ENCODE assay signal across 15 cellular contexts in the genomic region with DNA sequence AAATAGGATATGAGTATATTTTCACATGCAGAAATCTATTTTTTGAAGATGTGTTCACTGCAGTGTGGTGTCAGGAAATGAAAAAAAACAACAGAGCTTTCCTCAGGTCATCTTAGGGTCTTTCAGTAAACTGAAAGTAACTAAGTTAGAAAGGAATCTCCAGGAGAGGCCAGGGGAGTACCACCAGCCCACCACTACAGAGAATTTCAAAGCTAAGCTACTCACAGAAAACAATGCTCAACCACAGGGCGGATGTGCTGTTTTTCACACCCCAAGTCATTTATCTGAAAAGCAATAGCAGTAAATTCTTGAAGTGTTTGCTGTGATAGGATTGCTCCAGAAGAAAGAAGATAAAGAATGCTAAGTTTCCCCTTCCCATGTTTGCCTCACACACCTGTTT.
A peak's percentile ranks its signal among the peaks of the same experiment; 100 is the strongest.
DNase-seq lines count a peak whose midpoint lies in the region; FAIRE-seq and TF ChIP-seq lines count a peak whose summit lies in the region.
"Had no signal": no experiment of that assay in that cellular context is flagged by ENCODE, and none has a peak within 500 bp of the region (broad histone marks: within the 10 kb centered on the region; RNA-seq: fewer than 3 reads in every experiment).

No MANE protein-coding gene starts in this region.

- H3K23ac ChIP-seq in H1 (ENCODE audit: insufficient read length) = no peak overlapping the region

- H2BK20ac ChIP-seq in H1 (ENCODE audit: low read length) = no peak overlapping the region

- TF ChIP-seq CTCF in H1 (IDR thresholded peaks at IDR 0.05; ENCODE audit: control extremely low read depth in 1 of 3, insufficient read depth in 1 of 3, low read depth in 1 of 3, low read length in 3 of 3) = no peak

- no peaks in the 10 kb centered on the region for H3K79me1 ChIP-seq in H1 (ENCODE audit: low read depth, low read length)

- no peak overlapping the region for H2BK120ac ChIP-seq in H1 (replicated peaks; ENCODE audit: low read depth, low read length)

- TF ChIP-seq RAD21 in H1 (IDR thresholded peaks at IDR 0.05 in 1 of 2, conservative IDR thresholded peaks at IDR 0.05 in 1 of 2; ENCODE audit: low read depth in 2 of 2, low read length in 2 of 2) = peak in 1 of 2 experiments; percentile 12; a peak in 1 of 4 replicates

- no peak for TF ChIP-seq EP300 in H1 (IDR thresholded peaks at IDR 0.05; ENCODE audit: borderline replicate concordance in 1 of 2, low read depth in 2 of 2, low read length in 2 of 2)

- peak; percentile 88 for FAIRE-seq in H1 (lab: Jason Lieb, UNC)
- FAIRE-seq: G401.6 had no signal

- no peak for TF ChIP-seq POLR2A in H1 (IDR thresholded peaks at IDR 0.05; ENCODE audit: control extremely low read depth in 1 of 2, low read depth in 2 of 2, low read length in 2 of 2)

- no peak overlapping the region for H4K8ac ChIP-seq in H1 (ENCODE audit: extremely low read depth, insufficient read depth, low read length)

- no peak overlapping the region for H3K4ac ChIP-seq in H1 (replicated peaks; ENCODE audit: insufficient read length, low read depth, low read length)

- no peaks in the 10 kb centered on the region for H4K20me1 ChIP-seq in H1 (replicated peaks in 1 of 2; ENCODE audit: control insufficient read depth in 1 of 2, insufficient read depth in 2 of 2, low read length in 2 of 2)

- H3K56ac ChIP-seq in H1 (replicated peaks; ENCODE audit: insufficient read length, low read depth, low read length) = no peak overlapping the region

- no peak overlapping the region for H3K9ac ChIP-seq in H1 (replicated peaks in 1 of 4; ENCODE audit: extremely low read depth in 1 of 4, low read depth in 3 of 4, low read length in 3 of 4)

- H3K27ac ChIP-seq in H1 (ENCODE audit: low read depth, low read length) = no peak overlapping the region
- H3K27ac ChIP-seq: 22Rv1, colonic mucosa had no signal

- peak overlapping the region in 1 of 2 experiments; percentile 14; a peak in 1 of 4 replicates for H3K4me2 ChIP-seq in H1 (ENCODE audit: insufficient read depth in 1 of 2, low read depth in 2 of 2, low read length in 2 of 2)

- no peak overlapping the region for H2BK15ac ChIP-seq in H1 (ENCODE audit: low read length)

- no peak overlapping the region for H3K14ac ChIP-seq in H1 (ENCODE audit: insufficient read length)

- no peak overlapping the region for H2AFZ ChIP-seq in H1 (ENCODE audit: low read length)

- H3K18ac ChIP-seq in H1 (ENCODE audit: extremely low read depth, low read length) = no peak overlapping the region

- peak; percentile 22 for DNase-seq in NK-92 treated with Interleukin-12 subunit alpha and Interleukin-12 subunit beta, amount 100 ng/mL, for 24 hours (lab: John Stamatoyannopoulos, UW)
- DNase-seq in NK-92 (lab: John Stamatoyannopoulos, UW; ENCODE audit: unreplicated experiment) (no peak), H1 (ENCODE audit: low read depth in 1 of 2, low spot score in 2 of 2) (no peak), amygdala (lab: John Stamatoyannopoulos, UW) (no peak), HuH-7 (ENCODE audit: low spot score) (no peak), NAMALWA (ENCODE audit: low spot score) (no peak)
- DNase-seq in Jurkat, Clone E6-1 (ENCODE audit: low read depth, low spot score) = peak; percentile 73
- peak; percentile 1 for DNase-seq in stimulated activated CD8-positive, alpha-beta memory T cell treated with anti-CD3 and anti-CD28 coated beads, Interleukin-12 subunit alpha, Interleukin-12 subunit beta, amount 100 ng/mL, for 1 hour (ENCODE audit: low read depth)
- DNase-seq: colonic mucosa; HCEC 1CT; NCI-H1930; stimulated activated CD4-positive, alpha-beta T cell treated with anti-CD3 and anti-CD28 coated beads, Interleukin-2, amount 100 ng/mL, for 48 hours; substantia nigra had no signal

- H4K5ac ChIP-seq in H1 (ENCODE audit: insufficient read length, low read depth, low read length) = no peak overlapping the region

- no peak overlapping the region for H2BK12ac ChIP-seq in H1 (ENCODE audit: low read depth, low read length)

- peaks cover 0 to 3% (median under 1%) of the 10 kb centered on the region in 4 experiments; a peak in 4 of 7 replicates for H3K4me1 ChIP-seq in H1 (replicated peaks in 1 of 4; ENCODE audit: control insufficient read depth in 3 of 4, insufficient read depth in 4 of 4, low read length in 3 of 4)
- H3K4me1 ChIP-seq: colonic mucosa had no signal

- 18% methylated on average over 1 of the region's 1 CpG; no CpG with 5 or more reads in 1 of the 2 experiments for WGBS in H1 (ENCODE audit: extremely low coverage in 1 of 2, insufficient coverage in 1 of 2, insufficient read length in 1 of 2, insufficient replicate concordance in 2 of 2, low coverage in 1 of 2, low lambda C conversion rate in 2 of 2, missing lambda C conversion rate in 1 of 2), 2 experiments

- H4K91ac ChIP-seq in H1 (replicated peaks; ENCODE audit: insufficient read length, low read length) = no peak overlapping the region

- peaks cover 15 to 17% of the 10 kb centered on the region in 2 experiments for H3K9me3 ChIP-seq in H1 (ENCODE audit: insufficient read depth in 2 of 2, low read depth in 1 of 2, low read length in 1 of 2)
- H3K9me3 ChIP-seq: colonic mucosa had no signal

- no peak overlapping the region for H2BK5ac ChIP-seq in H1 (ENCODE audit: low read depth, low read length)

- H3K23me2 ChIP-seq in H1 (ENCODE audit: low read depth, low read length) = no peaks in the 10 kb centered on the region

- peaks cover 0 to under 1% (median under 1%) of the 10 kb centered on the region in 4 experiments; a peak in 3 of 7 replicates for H3K27me3 ChIP-seq in H1 (replicated peaks in 1 of 4; ENCODE audit: control insufficient read depth in 3 of 4, extremely low read depth in 1 of 4, insufficient read depth in 3 of 4, low read length in 3 of 4)
- H3K27me3 ChIP-seq: colonic mucosa had no signal

- CTCF ChIA-PET in H1 (lab: Charles Lee; ENCODE audit: partially characterized antibody) = interaction anchor here (1.0 to 2.0 kb wide), 2 partner anchors 33 to 142 kb away, joined by 3 to 10 read pairs; no protein-coding TSS in a partner anchor

- H3K4me3 ChIP-seq in Jurkat, Clone E6-1 (ENCODE audit: low read length) = no peak overlapping the region
- H3K4me3 ChIP-seq in H1 (ENCODE audit: extremely low read depth in 1 of 4, insufficient read depth in 2 of 4, low read depth in 3 of 4, low read length in 4 of 4) = peak overlapping the region in 1 of 4 experiments; percentile 15; a peak in 1 of 8 replicates
- H3K4me3 ChIP-seq: colonic mucosa had no signal

- no peaks in the 10 kb centered on the region for H3K79me2 ChIP-seq in H1 (ENCODE audit: control insufficient read depth in 1 of 2, insufficient read depth in 2 of 2, low read length in 2 of 2)

- POLR2A ChIA-PET in H1 (lab: Charles Lee; ENCODE audit: partially characterized antibody) = no interaction called here

- H2AK5ac ChIP-seq in H1 (ENCODE audit: low read depth, low read length) = no peak overlapping the region

- H3K36me3 ChIP-seq in H1 (ENCODE audit: control insufficient read depth in 2 of 4, insufficient read depth in 4 of 4, low read length in 3 of 4) = no peaks in the 10 kb centered on the region
- H3K36me3 ChIP-seq: colonic mucosa had no signal

TF ChIP-seq in H1, 55 proteins besides CTCF, POLR2A, EP300 and RAD21:
- TF ChIP-seq, protein P1, sequence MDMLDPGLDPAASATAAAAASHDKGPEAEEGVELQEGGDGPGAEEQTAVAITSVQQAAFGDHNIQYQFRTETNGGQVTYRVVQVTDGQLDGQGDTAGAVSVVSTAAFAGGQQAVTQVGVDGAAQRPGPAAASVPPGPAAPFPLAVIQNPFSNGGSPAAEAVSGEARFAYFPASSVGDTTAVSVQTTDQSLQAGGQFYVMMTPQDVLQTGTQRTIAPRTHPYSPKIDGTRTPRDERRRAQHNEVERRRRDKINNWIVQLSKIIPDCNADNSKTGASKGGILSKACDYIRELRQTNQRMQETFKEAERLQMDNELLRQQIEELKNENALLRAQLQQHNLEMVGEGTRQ (IDR thresholded peaks at IDR 0.05; ENCODE audit: low read length) = no peak
- TF ChIP-seq KDM4A (IDR thresholded peaks at IDR 0.05; ENCODE audit: low read depth, low read length, severe bottlenecking) (no peak), HDAC2 (IDR thresholded peaks at IDR 0.05; ENCODE audit: borderline replicate concordance in 1 of 2, low read depth in 2 of 2, low read length in 2 of 2) (no peak), SIRT6 (IDR thresholded peaks at IDR 0.05; ENCODE audit: low read length) (no peak), TEAD4 (IDR thresholded peaks at IDR 0.05; ENCODE audit: low read depth, low read length) (peak; percentile 28; the same call in 1 of the 2 replicates), EZH2 (IDR thresholded peaks at IDR 0.05; ENCODE audit: low read depth, low read length, severe bottlenecking) (no peak), CHD2 (IDR thresholded peaks at IDR 0.05; ENCODE audit: low read length) (no peak), CBX8 (IDR thresholded peaks at IDR 0.05; ENCODE audit: borderline replicate concordance, low read depth, low read length) (no peak)
- TF ChIP-seq, protein P2, sequence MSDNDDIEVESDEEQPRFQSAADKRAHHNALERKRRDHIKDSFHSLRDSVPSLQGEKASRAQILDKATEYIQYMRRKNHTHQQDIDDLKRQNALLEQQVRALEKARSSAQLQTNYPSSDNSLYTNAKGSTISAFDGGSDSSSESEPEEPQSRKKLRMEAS (IDR thresholded peaks at IDR 0.05) = no peak
TF ChIP-seq in H1: peak in this region for 1.

Comparison
In these comparisons a context has a peak if more than half of its experiments do, and no peak if none do; other contexts are left out.
1. DNase-seq: peak in NK-92 treated with Interleukin-12 subunit alpha and Interleukin-12 subunit beta, amount 100 ng/mL, for 24 hours (single experiment), Jurkat, Clone E6-1 (single experiment) and stimulated activated CD8-positive, alpha-beta memory T cell treated with anti-CD3 and anti-CD28 coated beads, Interleukin-12 subunit alpha, Interleukin-12 subunit beta, amount 100 ng/mL, for 1 hour (single experiment); none in NK-92 (single experiment), H1 (0 of 2), amygdala (0 of 56), HuH-7 (single experiment) and NAMALWA (single experiment).